ENCODE assay signal across 35 cellular contexts in the genomic region with DNA sequence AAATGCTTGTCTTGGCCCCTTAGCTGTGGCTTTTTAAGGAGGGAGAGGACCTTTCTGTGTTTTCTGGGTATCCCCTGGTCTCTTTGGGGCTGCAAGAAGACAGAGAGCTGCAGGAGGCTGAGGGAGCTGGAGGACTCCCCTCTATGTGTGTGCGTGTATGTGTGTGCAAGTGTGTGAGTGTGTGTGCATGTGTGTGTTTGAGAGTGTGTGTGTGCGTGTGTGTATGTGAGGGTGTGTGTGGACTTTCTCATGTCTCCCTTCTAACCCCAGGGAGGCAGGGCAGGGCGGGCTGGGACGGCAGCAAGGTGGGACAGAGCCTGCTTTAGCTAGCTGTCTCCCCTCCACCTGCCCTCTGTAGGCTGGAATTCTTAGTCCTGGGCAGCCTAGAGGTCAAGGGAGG. TPM values are rescaled to one million over a fixed set of nuclear protein-coding genes. Genes with fewer than 3 reads are reported as not detected.
"Had no signal": no experiment of that assay in that cellular context is flagged by ENCODE, and none has a peak within 500 bp of the region (broad histone marks: within the 10 kb centered on the region; RNA-seq: fewer than 3 reads in every experiment).

No MANE protein-coding gene starts in this region.

- DNase-seq: dorsolateral prefrontal cortex; effector CD4-positive, alpha-beta T cell; foreskin keratinocyte; heart left ventricle; kidney; mesenchymal stem cell; mucosa of descending colon; naive B cell; spleen; stimulated activated CD4-positive, alpha-beta T cell treated with anti-CD3 and anti-CD28 coated beads, Interleukin-4, amount 100 ng/mL, for 4 hours; stimulated activated naive CD4-positive, alpha-beta T cell; stimulated activated naive CD8-positive, alpha-beta T cell treated with anti-CD3 and anti-CD28 coated beads, Interleukin-15, amount 100 ng/mL, for 72 hours; thyroid gland; trophoblast cell had no signal

- H3K4me1 ChIP-seq: esophagus muscularis mucosa, foreskin keratinocyte, gastroesophageal sphincter, parathyroid adenoma, right atrium auricular region, spleen, thyroid gland had no signal

- H3K4me2 ChIP-seq: hepatocyte had no signal

- H3K9me3 Mint-ChIP-seq: mesothelial cell of epicardium; stimulated activated naive CD8-positive, alpha-beta T cell treated with anti-CD3 and anti-CD28 coated beads, Interleukin-15, amount 100 ng/mL, for 72 hours had no signal

- H3K36me3 ChIP-seq: esophagus muscularis mucosa, gastroesophageal sphincter, heart left ventricle, right atrium auricular region, spleen, thyroid gland had no signal

- ATAC-seq: foreskin keratinocyte; gastroesophageal sphincter; left lobe of liver; mucosa of descending colon; stimulated activated naive CD8-positive, alpha-beta T cell treated with anti-CD3 and anti-CD28 coated beads, Interleukin-15, amount 100 ng/mL, for 72 hours had no signal

- H3K27me3 ChIP-seq: dorsolateral prefrontal cortex, esophagus muscularis mucosa, foreskin keratinocyte, gastroesophageal sphincter, heart left ventricle, hepatocyte, right atrium auricular region, spleen, thyroid gland had no signal

- H2AFZ ChIP-seq: hepatocyte, parathyroid adenoma had no signal

- H3K4me3 Mint-ChIP-seq: mesothelial cell of epicardium; naive B cell; stimulated activated naive CD8-positive, alpha-beta T cell treated with anti-CD3 and anti-CD28 coated beads, Interleukin-15, amount 100 ng/mL, for 72 hours had no signal

- H3K36me3 Mint-ChIP-seq: mesothelial cell of epicardium, naive B cell had no signal

- H3K9ac ChIP-seq: parathyroid adenoma had no signal

- H3K27me3 Mint-ChIP-seq: progenitor cell of endocrine pancreas; stimulated activated naive CD8-positive, alpha-beta T cell treated with anti-CD3 and anti-CD28 coated beads, Interleukin-15, amount 100 ng/mL, for 72 hours had no signal

- H3K79me2 ChIP-seq: hepatocyte, parathyroid adenoma had no signal

- H3K4me1 Mint-ChIP-seq: mesothelial cell of epicardium; naive B cell; stimulated activated naive CD8-positive, alpha-beta T cell treated with anti-CD3 and anti-CD28 coated beads, Interleukin-15, amount 100 ng/mL, for 72 hours had no signal

- H3K27ac Mint-ChIP-seq: mesothelial cell of epicardium; naive B cell; progenitor cell of endocrine pancreas; stimulated activated naive CD8-positive, alpha-beta T cell treated with anti-CD3 and anti-CD28 coated beads, Interleukin-15, amount 100 ng/mL, for 72 hours had no signal

- FAIRE-seq: colon, endothelial cell of umbilical vein, kidney had no signal

- H3K9me3 ChIP-seq: esophagus muscularis mucosa, gastroesophageal sphincter, heart left ventricle, mucosa of descending colon, right atrium auricular region, spleen, thyroid gland had no signal

- H3K27ac ChIP-seq: dorsolateral prefrontal cortex, esophagus muscularis mucosa, foreskin keratinocyte, gastroesophageal sphincter, heart left ventricle, hepatocyte, parathyroid adenoma, right atrium auricular region, skin epidermis, spleen, thyroid gland had no signal

- H3K4me3 ChIP-seq: dorsolateral prefrontal cortex, esophagus muscularis mucosa, gastroesophageal sphincter, heart left ventricle, hepatocyte, mucosa of descending colon, right atrium auricular region, skin epidermis, spleen, thyroid gland had no signal

RNA-seq across cellular contexts. Expression of gene PRSS54, which starts 1.9 kb away (rescaled TPM):
- total RNA-seq: cerebellum, endothelial cell of umbilical vein, epithelial cell of proximal tubule, esophagus muscularis mucosa, fibroblast of lung, foreskin keratinocyte, gastroesophageal sphincter, heart left ventricle, hepatocyte, kidney, left lobe of liver, lower leg skin, lung microvascular endothelial cell, mesothelial cell of epicardium, mucosa of descending colon, osteoblast, progenitor cell of endocrine pancreas, right atrium auricular region, spleen, subcutaneous adipose tissue, temporal lobe, thyroid gland, urinary bladder had no signal
- polyA plus RNA-seq: endothelial cell of umbilical vein, fibroblast of lung, foreskin keratinocyte, heart left ventricle, hepatocyte, neural cell, spleen, urinary bladder had no signal
